In genomic region chr13:101869553-101869952, GRCh38 we compare ENCODE assay signal across 14 cellular contexts.
DNase-seq lines count a peak whose midpoint lies in the region; ATAC-seq and TF ChIP-seq lines count a peak whose summit lies in the region.
"Had no signal": no experiment of that assay in that cellular context is flagged by ENCODE, and none has a peak within 500 bp of the region (broad histone marks: within the 10 kb centered on the region; RNA-seq: fewer than 3 reads in every experiment).

No MANE protein-coding gene starts in this region.

- no peak overlapping the region for H3K4me3 ChIP-seq in tibial artery
- H3K4me3 ChIP-seq in osteoblast (ENCODE audit: insufficient read depth, low read length) = no peak overlapping the region
- H3K4me3 ChIP-seq: gastroesophageal sphincter, upper lobe of right lung had no signal

- intact Hi-C loops in tibial artery (cut with DNase I; ENCODE audit: low total_unique reads) = no loop called here

- H4K20me1 ChIP-seq in osteoblast (ENCODE audit: insufficient read depth, low read length) = no peaks in the 10 kb centered on the region

- no peaks in the 10 kb centered on the region for H3K36me3 Mint-ChIP-seq in activated T-helper 17 cell treated with anti-CD3 and anti-CD28 coated beads, Interleukin-2, amount 50 U/mL, for 72 hours (ENCODE audit: low read depth)

- no peaks in the 10 kb centered on the region for H3K9me3 Mint-ChIP-seq in activated T-helper 17 cell treated with anti-CD3 and anti-CD28 coated beads, Interleukin-2, amount 50 U/mL, for 72 hours
- H3K9me3 Mint-ChIP-seq: activated T-cell treated with anti-CD3 and anti-CD28 coated beads, Interleukin-2, amount 50 U/mL, for 4 hours; H9 had no signal

- H3K4me2 ChIP-seq in osteoblast (ENCODE audit: insufficient read depth, low read length) = no peak overlapping the region

- no peaks in the 10 kb centered on the region for H3K79me2 ChIP-seq in osteoblast (ENCODE audit: insufficient read depth, low read length)

- no peaks in the 10 kb centered on the region for H3K36me3 ChIP-seq in tibial artery
- no peaks in the 10 kb centered on the region for H3K36me3 ChIP-seq in osteoblast (ENCODE audit: insufficient read depth, low read length)
- H3K36me3 ChIP-seq: gastroesophageal sphincter, upper lobe of right lung had no signal

- H3K4me1 ChIP-seq in tibial artery (no peaks in the 10 kb centered on the region), osteoblast (ENCODE audit: insufficient read depth, low read length) (no peaks in the 10 kb centered on the region)
- H3K4me1 ChIP-seq: gastroesophageal sphincter, upper lobe of right lung had no signal

- H3K27ac ChIP-seq in tibial artery (no peak overlapping the region), osteoblast (ENCODE audit: low read depth, low read length) (no peak overlapping the region)
- H3K27ac ChIP-seq: gastroesophageal sphincter, upper lobe of right lung had no signal

- DNase-seq in NCI-H748 treated with DMSO at 0.1 percent for 48 hours (lab: John Stamatoyannopoulos, UW) (peak; percentile 10), NCI-H748 (lab: John Stamatoyannopoulos, UW; ENCODE audit: unreplicated experiment) (no peak), germinal center (ENCODE audit: low spot score) (peak; percentile 3), tibial artery (no peak), osteoblast (ENCODE audit: insufficient read length, low spot score, missing footprints) (no peak)
- DNase-seq: activated T-cell treated with anti-CD3 and anti-CD28 coated beads, Interleukin-2, amount 50 U/mL, for 4 hours; central memory CD4-positive, alpha-beta T cell; GF-D8; H9; upper lobe of right lung had no signal

- ATAC-seq in GM21786 (IDR thresholded peaks at IDR 0.05; ENCODE audit: unreplicated experiment) (peak; percentile 64), HG03439 (IDR thresholded peaks at IDR 0.05; ENCODE audit: unreplicated experiment) (peak; percentile 72)
- no peak for ATAC-seq in activated T-helper 17 cell treated with anti-CD3 and anti-CD28 coated beads, Interleukin-2, amount 50 U/mL, for 72 hours (replicated peaks)
- ATAC-seq: activated T-cell treated with anti-CD3 and anti-CD28 coated beads, Interleukin-2, amount 50 U/mL, for 4 hours; gastroesophageal sphincter; upper lobe of right lung had no signal

- H3K27me3 Mint-ChIP-seq in activated T-helper 17 cell treated with anti-CD3 and anti-CD28 coated beads, Interleukin-2, amount 50 U/mL, for 72 hours = peaks cover 11% of the 10 kb centered on the region

- H3K9me3 ChIP-seq in tibial artery = no peaks in the 10 kb centered on the region
- H3K9me3 ChIP-seq in osteoblast (ENCODE audit: low read depth, low read length) = no peaks in the 10 kb centered on the region
- H3K9me3 ChIP-seq: gastroesophageal sphincter, upper lobe of right lung had no signal

- no peak overlapping the region for H3K27ac Mint-ChIP-seq in activated T-helper 17 cell treated with anti-CD3 and anti-CD28 coated beads, Interleukin-2, amount 50 U/mL, for 72 hours

- no peaks in the 10 kb centered on the region for H3K4me1 Mint-ChIP-seq in activated T-helper 17 cell treated with anti-CD3 and anti-CD28 coated beads, Interleukin-2, amount 50 U/mL, for 72 hours

- H2AFZ ChIP-seq in osteoblast (ENCODE audit: low read length) = no peak overlapping the region

- H3K4me3 Mint-ChIP-seq in activated T-helper 17 cell treated with anti-CD3 and anti-CD28 coated beads, Interleukin-2, amount 50 U/mL, for 72 hours = no peak overlapping the region
- H3K4me3 Mint-ChIP-seq: activated T-cell treated with anti-CD3 and anti-CD28 coated beads, Interleukin-2, amount 50 U/mL, for 4 hours; H9 had no signal

- no peaks in the 10 kb centered on the region for H3K27me3 ChIP-seq in tibial artery
- no peaks in the 10 kb centered on the region for H3K27me3 ChIP-seq in osteoblast (ENCODE audit: insufficient read depth, low read length)
- H3K27me3 ChIP-seq: gastroesophageal sphincter, upper lobe of right lung had no signal

- TF ChIP-seq CTCF in tibial artery (IDR thresholded peaks at IDR 0.05) (no peak), osteoblast (IDR thresholded peaks at IDR 0.05; ENCODE audit: extremely low read depth, low read depth, low read length) (no peak)

Comparison
In these comparisons a context has a peak if more than half of its experiments do, and no peak if none do; other contexts are left out.
1. DNase-seq: peak in NCI-H748 treated with DMSO at 0.1 percent for 48 hours (single experiment) and germinal center (single experiment); none in NCI-H748 (single experiment), tibial artery (0 of 2) and osteoblast (single experiment).